Comparison of ENCODE assay signal across 32 cellular contexts in genomic region chr21:18954415-18954972, GRCh38.
DNase-seq lines count a peak whose midpoint lies in the region; ATAC-seq, FAIRE-seq and TF ChIP-seq lines count a peak whose summit lies in the region.
"Had no signal": no experiment of that assay in that cellular context is flagged by ENCODE, and none has a peak within 500 bp of the region (broad histone marks: within the 10 kb centered on the region; RNA-seq: fewer than 3 reads in every experiment).

No MANE protein-coding gene starts in this region.

- H3K9me2 ChIP-seq in SU-DHL-6 (replicated peaks; ENCODE audit: insufficient read depth, low read length) = no peaks in the 10 kb centered on the region
- H3K9me2 ChIP-seq: SK-N-SH had no signal

- intact Hi-C loops in HepG2 (cut with micrococcal nuclease; ENCODE audit: unreplicated experiment) (no loop called here), mucosa of descending colon (cut with DNase I, micrococcal nuclease) (no loop called here)

- POLR2A ChIA-PET in HepG2 (lab: Yijun Ruan, JAX) = no interaction called here

- H3K27ac ChIP-seq in liver (ENCODE audit: low read depth in 1 of 2, low read length in 2 of 2) = no peak overlapping the region
- H3K27ac ChIP-seq in HepG2 (ENCODE audit: extremely low read length, insufficient read depth, low read length) = no peak overlapping the region
- no peak overlapping the region for H3K27ac ChIP-seq in SU-DHL-6 (ENCODE audit: low read depth, low read length)
- H3K27ac ChIP-seq: BLaER1, dorsolateral prefrontal cortex, left lung, right atrium auricular region, upper lobe of right lung, WERI-Rb-1 had no signal

- BruUV-seq in HepG2 (replicated peaks; lab: Mats Ljungman, UMichigan) = no TSS peak

- H3K36me3 Mint-ChIP-seq in T-helper 17 cell (ENCODE audit: low read depth) = no peaks in the 10 kb centered on the region
- H3K36me3 Mint-ChIP-seq: immature natural killer cell; naive B cell; stimulated activated effector memory CD8-positive, alpha-beta T cell treated with anti-CD3 and anti-CD28 coated beads, Interleukin-12 subunit alpha, Interleukin-12 subunit beta, amount 100 ng/mL, for 72 hours had no signal

- TF ChIP-seq CTCF in liver (IDR thresholded peaks at IDR 0.05; ENCODE audit: low read depth, low read length, missing input control) (no peak), HepG2 (CRISPR knock-in tag; IDR thresholded peaks at IDR 0.05) (no peak), SU-DHL-6 (IDR thresholded peaks at IDR 0.05; ENCODE audit: insufficient read depth, low read length, poor library complexity, severe bottlenecking) (no peak), mucosa of descending colon (IDR thresholded peaks at IDR 0.05) (no peak), omental fat pad (IDR thresholded peaks at IDR 0.05) (no peak)

- H2AFZ ChIP-seq in HepG2 (ENCODE audit: low read length) (no peak overlapping the region), SU-DHL-6 (ENCODE audit: low read depth, low read length, severe bottlenecking) (peak overlapping the region; percentile 44)

- H3K4me1 Mint-ChIP-seq in T-helper 17 cell = no peaks in the 10 kb centered on the region
- H3K4me1 Mint-ChIP-seq: activated CD4-positive, alpha-beta T cell treated with anti-CD3 and anti-CD28 coated beads, Interleukin-2, amount 10 ng/mL, durations not matched to agents 24 days and 14 days; immature natural killer cell; stimulated activated effector memory CD8-positive, alpha-beta T cell treated with anti-CD3 and anti-CD28 coated beads, Interleukin-12 subunit alpha, Interleukin-12 subunit beta, amount 100 ng/mL, for 72 hours had no signal

- no peaks in the 10 kb centered on the region for H3K9me3 ChIP-seq in liver (ENCODE audit: control insufficient read depth in 4 of 4, low read length in 3 of 4)
- peaks cover 71% of the 10 kb centered on the region for H3K9me3 ChIP-seq in HepG2 (ENCODE audit: low read length)
- H3K9me3 ChIP-seq in SU-DHL-6 (ENCODE audit: insufficient read depth, low read length) = no peaks in the 10 kb centered on the region
- no peaks in the 10 kb centered on the region for H3K9me3 ChIP-seq in mucosa of descending colon
- H3K9me3 ChIP-seq in T-helper 17 cell (ENCODE audit: control insufficient read depth, low read length, poor library complexity, severe bottlenecking) = no peaks in the 10 kb centered on the region
- H3K9me3 ChIP-seq: BLaER1, Caco-2, left lung, right atrium auricular region, SK-N-SH, upper lobe of right lung had no signal

- H3F3A ChIP-seq in SU-DHL-6 (ENCODE audit: insufficient read depth) = no peaks in the 10 kb centered on the region

- no peak for ATAC-seq in HepG2
- ATAC-seq in mucosa of descending colon = peak; percentile 62
- no peak for ATAC-seq in HG02884 (IDR thresholded peaks at IDR 0.05; ENCODE audit: unreplicated experiment)
- ATAC-seq in T-helper 17 cell = no peak
- no peak for ATAC-seq in omental fat pad (ENCODE audit: low FRiP score)
- ATAC-seq: activated T-cell treated with anti-CD3 and anti-CD28 coated beads, Interleukin-2, amount 50 U/mL, for 4 hours; K562; left lung; stimulated activated effector memory CD8-positive, alpha-beta T cell treated with anti-CD3 and anti-CD28 coated beads, Interleukin-12 subunit alpha, Interleukin-12 subunit beta, amount 100 ng/mL, for 72 hours; upper lobe of right lung had no signal

- no peak for FAIRE-seq in HepG2 (lab: Jason Lieb, UNC)
- FAIRE-seq: astrocyte, H54, K562 had no signal

- CTCF ChIA-PET in HepG2 (lab: Yijun Ruan, JAX; ENCODE audit: low intra/inter-chr PET ratio, low total read pairs) = no interaction called here

- no peak overlapping the region for H3K4me3 ChIP-seq in liver (ENCODE audit: low read depth in 1 of 3, low read length in 3 of 3)
- no peak overlapping the region for H3K4me3 ChIP-seq in HepG2 (replicated peaks in 1 of 3; ENCODE audit: insufficient read depth in 1 of 3, low read depth in 2 of 3, low read length in 3 of 3)
- H3K4me3 ChIP-seq in SU-DHL-6 (ENCODE audit: insufficient read depth, low read length, poor library complexity, severe bottlenecking) = no peak overlapping the region
- no peak overlapping the region for H3K4me3 ChIP-seq in mucosa of descending colon
- H3K4me3 ChIP-seq: BLaER1, dorsolateral prefrontal cortex, K562, left lung, right atrium auricular region, upper lobe of right lung had no signal

- no peak overlapping the region for H3K4me3 Mint-ChIP-seq in T-helper 17 cell
- H3K4me3 Mint-ChIP-seq: activated CD4-positive, alpha-beta T cell treated with anti-CD3 and anti-CD28 coated beads, Interleukin-2, amount 10 ng/mL, durations not matched to agents 24 days and 14 days; activated T-cell treated with anti-CD3 and anti-CD28 coated beads, Interleukin-2, amount 50 U/mL, for 4 hours; immature natural killer cell; naive B cell; stimulated activated effector memory CD8-positive, alpha-beta T cell treated with anti-CD3 and anti-CD28 coated beads, Interleukin-12 subunit alpha, Interleukin-12 subunit beta, amount 100 ng/mL, for 72 hours had no signal

- no peak for DNase-seq in HepG2 (ENCODE audit: low spot score)
- peak in 1 of 3 donors; percentile 16 for DNase-seq in mucosa of descending colon
- no peak for DNase-seq in T-helper 17 cell
- DNase-seq in RPMI8226 = no peak
- no peak for DNase-seq in omental fat pad (ENCODE audit: low spot score)
- DNase-seq: activated CD4-positive, alpha-beta T cell treated with anti-CD3 and anti-CD28 coated beads, Interleukin-2, amount 10 ng/mL, durations not matched to agents 24 days and 14 days; activated gamma-delta T cell treated with Interleukin-2 at 50 U/mL for 16 hours; activated T-cell treated with anti-CD3 and anti-CD28 coated beads, Interleukin-2, amount 50 U/mL, for 4 hours; central memory CD4-positive, alpha-beta T cell; dorsolateral prefrontal cortex; GF-D8; hypothalamus; immature natural killer cell; left lung; naive B cell; NCI-H1105 treated with DMSO at 0.1 percent for 48 hours; NCI-H524; SK-N-SH; stimulated activated CD4-positive, alpha-beta T cell treated with anti-CD3 and anti-CD28 coated beads, Interleukin-12 subunit alpha, Interleukin-12 subunit beta, amount 100 ng/mL, for 4 hours; stimulated activated CD4-positive, alpha-beta T cell treated with anti-CD3 and anti-CD28 coated beads, Interleukin-4, amount 100 ng/mL, for 1 hour; upper lobe of right lung; WERI-Rb-1 had no signal

- TF ChIP-seq EP300 in HepG2 (IDR thresholded peaks at IDR 0.05; ENCODE audit: low read depth in 2 of 2, low read length in 2 of 2) (no peak), HepG2 (CRISPR knock-in tag; IDR thresholded peaks at IDR 0.05; ENCODE audit: borderline replicate concordance) (no peak)

- H3K27me3 ChIP-seq in liver (ENCODE audit: control insufficient read depth in 4 of 4, insufficient read depth in 4 of 4, low read length in 3 of 4) (peaks cover 0 to 2% (median 0%) of the 10 kb centered on the region in 4 donors), HepG2 (ENCODE audit: control insufficient read depth in 1 of 2, insufficient read depth in 2 of 2, low read length in 2 of 2) (no peaks in the 10 kb centered on the region), SU-DHL-6 (ENCODE audit: low read length) (no peaks in the 10 kb centered on the region)
- H3K27me3 ChIP-seq: BLaER1, dorsolateral prefrontal cortex, left lung, right atrium auricular region, upper lobe of right lung had no signal

- TF ChIP-seq RAD21 in liver (IDR thresholded peaks at IDR 0.05) (no peak), HepG2 (CRISPR knock-in tag; IDR thresholded peaks at IDR 0.05) (no peak)

- H3K9ac ChIP-seq in liver (ENCODE audit: low read depth in 1 of 2, low read length in 2 of 2) (no peak overlapping the region), HepG2 (ENCODE audit: insufficient read depth, low read depth, low read length) (no peak overlapping the region), SU-DHL-6 (ENCODE audit: low read length) (no peak overlapping the region)
- H3K9ac ChIP-seq: BLaER1, SK-N-SH had no signal

- no peaks in the 10 kb centered on the region for H3K27me3 Mint-ChIP-seq in T-helper 17 cell
- H3K27me3 Mint-ChIP-seq: activated CD4-positive, alpha-beta T cell treated with anti-CD3 and anti-CD28 coated beads, Interleukin-2, amount 10 ng/mL, durations not matched to agents 24 days and 14 days had no signal

- H3K4me2 ChIP-seq in HepG2 (ENCODE audit: low read depth, low read length) (no peak overlapping the region), SU-DHL-6 (ENCODE audit: low read depth, low read length, poor library complexity, severe bottlenecking) (no peak overlapping the region)
- H3K4me2 ChIP-seq: BLaER1, SK-N-SH had no signal

- TF ChIP-seq POLR2A in HepG2 (IDR thresholded peaks at IDR 0.05; ENCODE audit: insufficient read depth in 1 of 2, low read depth in 2 of 2, low read length in 2 of 2) = no peak

- no peaks in the 10 kb centered on the region for H3K79me2 ChIP-seq in HepG2 (ENCODE audit: insufficient read depth, low read length)
- H3K79me2 ChIP-seq in SU-DHL-6 (ENCODE audit: insufficient read depth, low read length) = no peaks in the 10 kb centered on the region

- H4K20me1 ChIP-seq in HepG2 (ENCODE audit: insufficient read depth, low read length) = no peaks in the 10 kb centered on the region
- H4K20me1 ChIP-seq in SU-DHL-6 (ENCODE audit: low read depth, low read length) = no peaks in the 10 kb centered on the region
- H4K20me1 ChIP-seq: BLaER1 had no signal

- H3K4me1 ChIP-seq in liver (ENCODE audit: control insufficient read depth in 4 of 4, insufficient read depth in 4 of 4, low read length in 3 of 4) (no peaks in the 10 kb centered on the region), HepG2 (ENCODE audit: insufficient read depth, low read length) (no peaks in the 10 kb centered on the region), mucosa of descending colon (ENCODE audit: low read depth) (peaks cover 6% of the 10 kb centered on the region)
- H3K4me1 ChIP-seq: BLaER1, left lung, right atrium auricular region, upper lobe of right lung had no signal

- 44% methylated on average over 3 of the region's 3 CpGs for WGBS in liver
- WGBS in HepG2 (ENCODE audit: low lambda C conversion rate) = 15% methylated on average over 3 of the region's 3 CpGs

- H3K36me3 ChIP-seq in liver (ENCODE audit: control insufficient read depth in 4 of 4, insufficient read depth in 3 of 4, low read depth in 1 of 4, low read length in 3 of 4) (no peaks in the 10 kb centered on the region), HepG2 (replicated peaks in 1 of 2; ENCODE audit: control insufficient read depth in 1 of 2, insufficient read depth in 2 of 2, low read length in 2 of 2) (no peaks in the 10 kb centered on the region), SU-DHL-6 (ENCODE audit: low read length) (no peaks in the 10 kb centered on the region), mucosa of descending colon (ENCODE audit: low read depth) (no peaks in the 10 kb centered on the region)
- H3K36me3 ChIP-seq: BLaER1, left lung, right atrium auricular region, upper lobe of right lung, WERI-Rb-1 had no signal

- no peak overlapping the region for H3K27ac Mint-ChIP-seq in T-helper 17 cell
- H3K27ac Mint-ChIP-seq: activated CD4-positive, alpha-beta T cell treated with anti-CD3 and anti-CD28 coated beads, Interleukin-2, amount 10 ng/mL, durations not matched to agents 24 days and 14 days; immature natural killer cell; stimulated activated effector memory CD8-positive, alpha-beta T cell treated with anti-CD3 and anti-CD28 coated beads, Interleukin-12 subunit alpha, Interleukin-12 subunit beta, amount 100 ng/mL, for 72 hours had no signal

- in situ Hi-C loops in HepG2 (cut with HindIII; ENCODE audit: extremely low pct_ligation_motif_present, low pct_unique_long_range_greater_than_20kb) = no loop called here

TF ChIP-seq in HepG2, 621 proteins besides CTCF, POLR2A, EP300 and RAD21 (continues in another document):
- TF ChIP-seq SP4 (CRISPR knock-in tag; IDR thresholded peaks at IDR 0.05) = no peak
